17 cellular contexts compared by ENCODE assay signal in the genomic region with DNA sequence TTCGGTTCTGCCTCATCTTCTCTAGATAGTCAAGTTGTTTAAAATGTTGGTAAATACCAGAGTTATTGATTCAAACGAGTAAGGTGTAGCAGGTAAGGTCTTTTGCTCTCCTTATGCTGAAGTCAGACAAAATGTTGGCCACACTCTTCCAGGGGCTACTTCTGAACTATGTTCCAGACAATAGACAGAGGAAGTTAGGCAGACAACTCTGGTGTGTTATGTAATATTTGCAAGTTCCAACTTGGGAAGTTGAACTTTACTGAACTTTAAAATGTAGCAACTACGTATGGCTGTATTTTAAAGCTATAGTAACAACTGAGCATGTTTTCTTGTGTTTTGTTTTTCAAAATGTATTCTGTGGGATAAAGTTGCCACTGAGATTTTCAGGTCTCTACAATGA.
A peak's percentile ranks its signal among the peaks of the same experiment; 100 is the strongest.
DNase-seq lines count a peak whose midpoint lies in the region; ATAC-seq, FAIRE-seq and TF ChIP-seq lines count a peak whose summit lies in the region.
"Had no signal": no experiment of that assay in that cellular context is flagged by ENCODE, and none has a peak within 500 bp of the region (broad histone marks: within the 10 kb centered on the region; RNA-seq: fewer than 3 reads in every experiment).

No MANE protein-coding gene starts in this region.

- no peaks in the 10 kb centered on the region for H3K9me3 ChIP-seq in sigmoid colon
- H3K9me3 ChIP-seq: A549, Caco-2, SJSA1 had no signal

- intact Hi-C loops in sigmoid colon (cut with DNase I), result no loop called here

- TF ChIP-seq CTCF in bronchial epithelial cell (IDR thresholded peaks at IDR 0.05; ENCODE audit: insufficient read depth, low read length, severe bottlenecking) (no peak), sigmoid colon (IDR thresholded peaks at IDR 0.05) (no peak)

- DNase-seq in Kasumi-1 (lab: John Stamatoyannopoulos, UW) (peak; percentile 65 to 71), NOMO-1 treated with DMSO at 0.1 percent for 48 hours (lab: John Stamatoyannopoulos, UW; ENCODE audit: unreplicated experiment) (peak; percentile 68), bronchial epithelial cell (ENCODE audit: low read depth) (peak; percentile 91), iris pigment epithelial cell (ENCODE audit: low read depth) (peak; percentile 65), DMS79 (lab: John Stamatoyannopoulos, UW) (no peak), sigmoid colon (no peak), C1 segment of cervical spinal cord (lab: John Stamatoyannopoulos, UW) (no peak)
- DNase-seq: Caco-2, DMS53, HCEC 1CT, NCI-H1092 treated with DMSO at 0.1 percent for 48 hours, NCI-H187, NCI-H446 treated with DMSO at 0.1 percent for 48 hours, NCI-H774 had no signal

- WGBS in sigmoid colon, 2 donors, result 69 to 81% methylated on average over 3 of the region's 3 CpGs

- no peak for ATAC-seq in GM19035 (IDR thresholded peaks at IDR 0.05; ENCODE audit: unreplicated experiment)

- TF ChIP-seq EP300 in sigmoid colon (IDR thresholded peaks at IDR 0.05), result no peak

- no peak overlapping the region for H3K27ac ChIP-seq in sigmoid colon
- H3K27ac ChIP-seq: A549, SJSA1 had no signal

- H3K36me3 ChIP-seq in bronchial epithelial cell (ENCODE audit: control insufficient read depth, insufficient read depth, low read length) (no peaks in the 10 kb centered on the region), sigmoid colon (no peaks in the 10 kb centered on the region)
- H3K36me3 ChIP-seq: SJSA1 had no signal

- H3K4me3 ChIP-seq in bronchial epithelial cell (ENCODE audit: low read depth, low read length), result no peak overlapping the region
- no peak overlapping the region for H3K4me3 ChIP-seq in sigmoid colon
- H3K4me3 ChIP-seq: A549, SJSA1 had no signal

- H3K27me3 ChIP-seq in bronchial epithelial cell (ENCODE audit: control insufficient read depth, insufficient read depth, low read length), result no peaks in the 10 kb centered on the region
- no peaks in the 10 kb centered on the region for H3K27me3 ChIP-seq in sigmoid colon
- H3K27me3 ChIP-seq: SJSA1 had no signal

- TF ChIP-seq POLR2A in sigmoid colon (IDR thresholded peaks at IDR 0.05), result no peak

- FAIRE-seq in bronchial epithelial cell (lab: Jason Lieb, UNC), result no peak
- FAIRE-seq: A549 had no signal

- no peaks in the 10 kb centered on the region for H3K4me1 ChIP-seq in sigmoid colon
- H3K4me1 ChIP-seq: A549, Caco-2, SJSA1 had no signal

Comparison
In these comparisons a context has a peak if more than half of its experiments do, and no peak if none do; other contexts are left out.
1. DNase-seq: peak in Kasumi-1 (2 of 2), NOMO-1 treated with DMSO at 0.1 percent for 48 hours (single experiment), bronchial epithelial cell (single experiment) and iris pigment epithelial cell (single experiment); none in DMS79 (single experiment), sigmoid colon (single experiment) and C1 segment of cervical spinal cord (0 of 14).